ENCODE assay signal across 8 cellular contexts in the genomic region with DNA sequence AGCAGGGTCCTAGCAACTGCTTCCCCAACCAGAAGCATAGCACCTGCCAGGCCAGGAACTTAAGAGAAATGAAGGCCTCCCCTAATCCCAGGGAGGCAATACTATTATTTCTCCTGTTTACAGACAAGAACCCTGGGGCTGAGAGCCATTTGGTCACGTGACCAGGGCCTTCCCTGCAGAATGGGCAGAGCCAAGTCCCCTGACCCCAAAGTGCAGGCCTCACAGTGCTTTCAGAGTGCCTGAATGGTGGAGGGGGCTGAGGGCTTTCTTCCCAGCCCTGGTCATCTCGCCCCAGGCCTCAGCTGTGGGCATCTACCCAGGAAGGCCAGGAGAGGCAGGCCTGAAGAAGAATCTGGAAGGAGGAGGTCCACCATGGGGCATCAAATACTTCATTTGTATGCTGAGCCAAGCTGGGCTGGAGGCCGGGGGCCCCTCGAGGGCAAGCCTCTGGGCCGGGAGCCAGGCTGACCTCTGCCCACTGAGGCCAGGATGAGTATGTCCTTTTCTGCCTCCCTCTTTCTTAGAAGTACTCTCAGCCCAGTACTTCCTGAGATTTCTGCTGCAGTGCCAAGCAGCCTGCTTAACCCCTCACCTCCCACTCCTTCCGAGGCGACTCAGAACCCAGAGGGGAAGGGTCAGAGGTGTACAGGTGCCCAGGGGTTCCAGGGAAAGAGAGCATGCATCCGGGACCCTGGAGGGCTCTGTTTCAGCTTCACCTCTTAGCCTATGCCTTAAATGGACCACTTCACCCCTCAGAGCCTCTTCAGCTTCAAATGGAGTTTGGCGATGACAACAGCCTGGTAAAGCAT. TPM values are rescaled to one million over a fixed set of nuclear protein-coding genes. Genes with fewer than 3 reads are reported as not detected.
DNase-seq lines count a peak whose midpoint lies in the region; ATAC-seq, FAIRE-seq and TF ChIP-seq lines count a peak whose summit lies in the region.

No MANE protein-coding gene starts in this region.

- no peaks in the 10 kb centered on the region for H3K27me3 ChIP-seq in osteoblast (ENCODE audit: insufficient read depth, low read length)

- H3K36me3 ChIP-seq in osteoblast (ENCODE audit: insufficient read depth, low read length), result no peaks in the 10 kb centered on the region

- no peak for FAIRE-seq in GM12892 (lab: Jason Lieb, UNC)

- no peak overlapping the region for H3K4me3 ChIP-seq in fibroblast of villous mesenchyme (ENCODE audit: low read depth, low read length)
- H3K4me3 ChIP-seq in osteoblast (ENCODE audit: insufficient read depth, low read length), result no peak overlapping the region

- H3K9me3 ChIP-seq in osteoblast (ENCODE audit: low read depth, low read length), result no peaks in the 10 kb centered on the region

- H3K79me2 ChIP-seq in osteoblast (ENCODE audit: insufficient read depth, low read length), result no peaks in the 10 kb centered on the region

- intact Hi-C loops in Right ventricle myocardium inferior (cut with DNase I) (no loop called here), cardiac septum (cut with DNase I) (no loop called here)

- TF ChIP-seq POLR2A in GM12892 (IDR thresholded peaks at IDR 0.05; ENCODE audit: low read depth, low read length), result no peak

- peaks cover 37% of the 10 kb centered on the region for H3K4me1 ChIP-seq in osteoblast (ENCODE audit: insufficient read depth, low read length)

- H3K4me2 ChIP-seq in osteoblast (ENCODE audit: insufficient read depth, low read length), result no peak overlapping the region

- no peaks in the 10 kb centered on the region for H4K20me1 ChIP-seq in osteoblast (ENCODE audit: insufficient read depth, low read length)

- no peak for DNase-seq in Right ventricle myocardium inferior (ENCODE audit: missing footprints)
- no peak for DNase-seq in cardiac septum (ENCODE audit: low spot score)
- peak; percentile 70 for DNase-seq in fibroblast of villous mesenchyme (ENCODE audit: low read depth)
- DNase-seq in osteoblast (ENCODE audit: insufficient read length, low spot score, missing footprints), result peak; percentile 58
- DNase-seq in GM12892 (ENCODE audit: insufficient read length), result no peak
- DNase-seq in NCI-H526 (lab: John Stamatoyannopoulos, UW), result no peak
- DNase-seq in COLO668 (lab: John Stamatoyannopoulos, UW; ENCODE audit: unreplicated experiment), result no peak

- peak overlapping the region; percentile 70 for H3K27ac ChIP-seq in osteoblast (ENCODE audit: low read depth, low read length)

- H2AFZ ChIP-seq in osteoblast (ENCODE audit: low read length), result peak overlapping the region; percentile 74

- TF ChIP-seq CTCF in fibroblast of villous mesenchyme (IDR thresholded peaks at IDR 0.05; ENCODE audit: insufficient read depth, low read depth, low read length) (no peak), osteoblast (IDR thresholded peaks at IDR 0.05; ENCODE audit: extremely low read depth, low read depth, low read length) (no peak)

- ATAC-seq in Right ventricle myocardium inferior (peak; percentile 1), GM21619 (IDR thresholded peaks at IDR 0.05; ENCODE audit: unreplicated experiment) (no peak)

RNA-seq across cellular contexts. Expression of a gene that starts 18.9 kb away (rescaled TPM):
- total RNA-seq in Right ventricle myocardium inferior, result 103 TPM
- total RNA-seq in cardiac septum, result 49.9 TPM
- total RNA-seq in fibroblast of villous mesenchyme, result 98.2 and 246 TPM in 2 replicates
- 69.2 and 74.6 TPM in 2 replicates for total RNA-seq in osteoblast
- 4.0 TPM for polyA plus RNA-seq in GM12892 (2012; ENCODE audit: missing spikeins)

RNA-seq across cellular contexts. Expression of a gene that starts 44.2 kb away (rescaled TPM):
- total RNA-seq in Right ventricle myocardium inferior, result 74.8 TPM
- 76.9 TPM for total RNA-seq in cardiac septum
- total RNA-seq in fibroblast of villous mesenchyme, result 89.5 and 139 TPM in 2 replicates
- total RNA-seq in osteoblast, result 109 and 128 TPM in 2 replicates
- polyA plus RNA-seq in GM12892 (2012; ENCODE audit: missing spikeins), result 58.7 TPM

Comparison
In these comparisons a context has a peak if more than half of its experiments do, and no peak if none do; other contexts are left out.
1. DNase-seq: peak in fibroblast of villous mesenchyme (single experiment) and osteoblast (single experiment); none in Right ventricle myocardium inferior (single experiment), cardiac septum (single experiment), GM12892 (single experiment), NCI-H526 (0 of 2) and COLO668 (single experiment).